Comparison of ENCODE assay signal across 9 cellular contexts in the genomic region with DNA sequence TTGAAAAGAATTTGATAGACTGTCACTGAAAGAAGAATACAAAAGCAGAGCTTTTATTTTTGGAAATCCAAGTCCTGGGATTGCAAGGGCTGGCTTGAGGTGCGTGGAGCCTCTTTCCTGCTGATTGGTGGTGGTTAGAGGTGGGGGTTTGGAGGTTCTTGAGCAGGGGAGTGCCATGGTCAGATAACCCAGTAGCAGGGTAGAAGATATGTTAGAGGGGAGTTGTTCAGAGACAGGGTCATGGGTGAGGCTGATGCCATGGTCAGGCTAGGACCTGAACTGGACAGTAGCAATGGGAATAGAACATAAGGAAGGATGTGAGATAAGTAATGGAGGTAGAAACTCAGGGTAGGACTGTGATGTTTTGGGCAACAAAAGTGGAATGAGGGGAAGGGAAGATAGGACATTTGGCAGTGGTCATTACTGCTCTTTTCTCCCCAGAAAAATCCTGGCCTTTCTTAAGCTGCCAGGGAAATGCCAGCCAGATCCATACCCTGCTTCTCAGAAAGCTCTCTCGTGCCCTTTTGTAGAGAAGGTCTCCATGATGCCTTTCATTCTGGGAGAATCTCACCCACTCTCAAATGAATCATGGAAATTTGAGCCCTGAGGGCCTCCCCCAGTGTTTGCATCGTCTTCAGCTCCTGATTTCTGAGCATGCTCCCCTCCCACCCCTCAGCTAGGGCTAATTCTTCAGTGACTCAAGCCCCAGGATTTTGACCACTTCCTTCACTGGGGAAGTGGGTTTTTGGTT. TPM values are rescaled to one million over a fixed set of nuclear protein-coding genes. Genes with fewer than 3 reads are reported as not detected.
DNase-seq lines count a peak whose midpoint lies in the region; ATAC-seq, FAIRE-seq and TF ChIP-seq lines count a peak whose summit lies in the region.
"Had no signal": no experiment of that assay in that cellular context is flagged by ENCODE, and none has a peak within 500 bp of the region (broad histone marks: within the 10 kb centered on the region; RNA-seq: fewer than 3 reads in every experiment).

No MANE protein-coding gene starts in this region.

- no peak overlapping the region for H2BK15ac ChIP-seq in H1 (ENCODE audit: low read length)

- H2AK5ac ChIP-seq in H1 (ENCODE audit: low read depth, low read length): no peak overlapping the region

- H3K23me2 ChIP-seq in H1 (ENCODE audit: low read depth, low read length): no peaks in the 10 kb centered on the region

- intact Hi-C loops in psoas muscle (cut with DNase I): loop anchor here in 1 of 2 donors (5.0 kb wide), 2 partner anchors 104 to 204 kb away; partner anchors contain the start of genes GSG1 and HEBP1

- peak; percentile 2 for DNase-seq in GDM1 (lab: John Stamatoyannopoulos, UW)
- peak; percentile 84 to 87 for DNase-seq in SJCRH30
- no peak for DNase-seq in H1 (ENCODE audit: low read depth in 1 of 2, low spot score in 2 of 2)
- no peak for DNase-seq in psoas muscle
- no peak for DNase-seq in NCI-H774 (lab: John Stamatoyannopoulos, UW)
- DNase-seq in NCI-H187 treated with DMSO at 0.1 percent for 48 hours (lab: John Stamatoyannopoulos, UW): no peak
- no peak for DNase-seq in NCI-H1436 treated with DMSO at 0.1 percent for 48 hours (lab: John Stamatoyannopoulos, UW)

- TF ChIP-seq CTCF in H1 (IDR thresholded peaks at IDR 0.05; ENCODE audit: control extremely low read depth in 1 of 3, insufficient read depth in 1 of 3, low read depth in 1 of 3, low read length in 3 of 3): no peak
- TF ChIP-seq CTCF in psoas muscle (IDR thresholded peaks at IDR 0.05): no peak

- peak overlapping the region; percentile 71; the same call in 1 of the 2 replicates for H2BK5ac ChIP-seq in H1 (ENCODE audit: low read depth, low read length)

- no peak overlapping the region for H3K9ac ChIP-seq in H1 (replicated peaks in 1 of 4; ENCODE audit: extremely low read depth in 1 of 4, low read depth in 3 of 4, low read length in 3 of 4)

- no peak overlapping the region for H3K4ac ChIP-seq in H1 (replicated peaks; ENCODE audit: insufficient read length, low read depth, low read length)

- no peak for TF ChIP-seq EP300 in H1 (IDR thresholded peaks at IDR 0.05; ENCODE audit: borderline replicate concordance in 1 of 2, low read depth in 2 of 2, low read length in 2 of 2)

- H2BK20ac ChIP-seq in H1 (ENCODE audit: low read length): no peak overlapping the region

- H3K27me3 ChIP-seq in SJCRH30 (no peaks in the 10 kb centered on the region), H1 (replicated peaks in 1 of 4; ENCODE audit: control insufficient read depth in 3 of 4, extremely low read depth in 1 of 4, insufficient read depth in 3 of 4, low read length in 3 of 4) (no peaks in the 10 kb centered on the region), psoas muscle (ENCODE audit: insufficient read depth in 3 of 3, low read length in 2 of 3) (peaks cover 0 to 4% (median 0%) of the 10 kb centered on the region in 3 donors)

- peaks cover 53% of the 10 kb centered on the region for H3K4me1 ChIP-seq in SJCRH30
- peaks cover 7 to 27% (median 14%) of the 10 kb centered on the region in 4 experiments for H3K4me1 ChIP-seq in H1 (replicated peaks in 1 of 4; ENCODE audit: control insufficient read depth in 3 of 4, insufficient read depth in 4 of 4, low read length in 3 of 4)
- peaks cover 19% of the 10 kb centered on the region for H3K4me1 ChIP-seq in psoas muscle

- H4K8ac ChIP-seq in H1 (ENCODE audit: extremely low read depth, insufficient read depth, low read length): no peak overlapping the region

- TF ChIP-seq POLR2A in H1 (IDR thresholded peaks at IDR 0.05; ENCODE audit: control extremely low read depth in 1 of 2, low read depth in 2 of 2, low read length in 2 of 2): no peak

- no peaks in the 10 kb centered on the region for H3K9me3 ChIP-seq in SJCRH30 (replicated peaks)
- H3K9me3 ChIP-seq in H1 (ENCODE audit: insufficient read depth in 2 of 2, low read depth in 1 of 2, low read length in 1 of 2): no peaks in the 10 kb centered on the region
- no peaks in the 10 kb centered on the region for H3K9me3 ChIP-seq in psoas muscle

- no peak for FAIRE-seq in H1 (lab: Jason Lieb, UNC)

- H3K27ac ChIP-seq in SJCRH30: peak overlapping the region; percentile 85
- H3K27ac ChIP-seq in H1 (ENCODE audit: low read depth, low read length): no peak overlapping the region
- H3K27ac ChIP-seq in psoas muscle: peak overlapping the region; percentile 42

- H2BK12ac ChIP-seq in H1 (ENCODE audit: low read depth, low read length): peak overlapping the region; percentile 62

- H2BK120ac ChIP-seq in H1 (replicated peaks; ENCODE audit: low read depth, low read length): peak overlapping the region; percentile 4

- no peak overlapping the region for H4K5ac ChIP-seq in H1 (ENCODE audit: insufficient read length, low read depth, low read length)

- H3K79me1 ChIP-seq in H1 (ENCODE audit: low read depth, low read length): no peaks in the 10 kb centered on the region

- no peak overlapping the region for H3K18ac ChIP-seq in H1 (ENCODE audit: extremely low read depth, low read length)

- no peaks in the 10 kb centered on the region for H3K79me2 ChIP-seq in H1 (ENCODE audit: control insufficient read depth in 1 of 2, insufficient read depth in 2 of 2, low read length in 2 of 2)

- CTCF ChIA-PET in H1 (lab: Charles Lee; ENCODE audit: partially characterized antibody): interaction anchor here (0.7 to 10.8 kb wide), 14 partner anchors 12 to 368 kb away, joined by 3 to 162 read pairs (median 4); partner anchors contain the start of gene GSG1

- TF ChIP-seq RAD21 in H1 (IDR thresholded peaks at IDR 0.05 in 1 of 2, conservative IDR thresholded peaks at IDR 0.05 in 1 of 2; ENCODE audit: low read depth in 2 of 2, low read length in 2 of 2): no peak

- H3K14ac ChIP-seq in H1 (ENCODE audit: insufficient read length): no peak overlapping the region

- H3K4me3 ChIP-seq in SJCRH30: no peak overlapping the region
- no peak overlapping the region for H3K4me3 ChIP-seq in H1 (ENCODE audit: extremely low read depth in 1 of 4, insufficient read depth in 2 of 4, low read depth in 3 of 4, low read length in 4 of 4)
- H3K4me3 ChIP-seq in psoas muscle: no peak overlapping the region
- H3K4me3 ChIP-seq: lung had no signal

- H4K20me1 ChIP-seq in H1 (replicated peaks in 1 of 2; ENCODE audit: control insufficient read depth in 1 of 2, insufficient read depth in 2 of 2, low read length in 2 of 2): no peaks in the 10 kb centered on the region

- H3K23ac ChIP-seq in H1 (ENCODE audit: insufficient read length): no peak overlapping the region

- no peaks in the 10 kb centered on the region for H3K36me3 ChIP-seq in SJCRH30
- H3K36me3 ChIP-seq in H1 (ENCODE audit: control insufficient read depth in 2 of 4, insufficient read depth in 4 of 4, low read length in 3 of 4): no peaks in the 10 kb centered on the region
- no peaks in the 10 kb centered on the region for H3K36me3 ChIP-seq in psoas muscle (ENCODE audit: insufficient read depth in 1 of 2, low read depth in 1 of 2)

- H3K56ac ChIP-seq in H1 (replicated peaks; ENCODE audit: insufficient read length, low read depth, low read length): no peak overlapping the region

- POLR2A ChIA-PET in H1 (lab: Charles Lee; ENCODE audit: partially characterized antibody): interaction anchor here (1.1 to 1.6 kb wide), 2 partner anchors 117 to 226 kb away, joined by 3 read pairs; no protein-coding TSS in a partner anchor

- WGBS in H1 (ENCODE audit: extremely low coverage in 1 of 2, insufficient coverage in 1 of 2, insufficient read length in 1 of 2, insufficient replicate concordance in 2 of 2, low coverage in 1 of 2, low lambda C conversion rate in 2 of 2, missing lambda C conversion rate in 1 of 2), 2 experiments: 68% methylated on average over 3 of the region's 3 CpGs; no CpG with 5 or more reads in 1 of the 2 experiments
- 45 to 57% (median 55%) methylated on average over 3 of the region's 3 CpGs for WGBS in psoas muscle, 3 donors

- peak in 3 of 4 donors; percentile 41 to 46 (median 43) for ATAC-seq in psoas muscle
- ATAC-seq in GM21717 (IDR thresholded peaks at IDR 0.05; ENCODE audit: unreplicated experiment): no peak

- H2AFZ ChIP-seq in H1 (ENCODE audit: low read length): peak overlapping the region; percentile 37; the same call in 1 of the 2 replicates

- H3K4me2 ChIP-seq in H1 (ENCODE audit: insufficient read depth in 1 of 2, low read depth in 2 of 2, low read length in 2 of 2): no peak overlapping the region

- no peak overlapping the region for H4K91ac ChIP-seq in H1 (replicated peaks; ENCODE audit: insufficient read length, low read length)

TF ChIP-seq in H1, 55 proteins besides CTCF, POLR2A, EP300 and RAD21:
- TF ChIP-seq PHF8 (conservative IDR thresholded peaks at IDR 0.05; ENCODE audit: low read depth, low read length): no peak
- TF ChIP-seq POU5F1 (IDR thresholded peaks at IDR 0.05; ENCODE audit: low read depth, low read length): no peak
- TF ChIP-seq CREB1 (IDR thresholded peaks at IDR 0.05): no peak
- no peak for TF ChIP-seq SP2 (IDR thresholded peaks at IDR 0.05; ENCODE audit: low read length)
- TF ChIP-seq YY1 (IDR thresholded peaks at IDR 0.05; ENCODE audit: low read depth, low read length): no peak
- TF ChIP-seq USF2 (IDR thresholded peaks at IDR 0.05; ENCODE audit: low read length): no peak

RNA-seq across cellular contexts. Expression of gene EMP1, which starts 9.5 kb away (rescaled TPM):
- total RNA-seq in SJCRH30 (2014; rRNA removed; shearing (Covaris generic)): 3.4 and 7.5 TPM in 2 replicates
- 0.57 and 0.65 TPM in 2 replicates for total RNA-seq in H1 (2021; fragmentation: NEBNext Ultra II Directional; extraction: Animal tissue kit (Norgen Biotek cat#: 25700))
- 0.17 and 0.53 TPM in 2 replicates for polyA plus RNA-seq in H1 (2011; rRNA removed)
- 0.21 TPM for polyA plus RNA-seq in H1 (2011; cell fraction: cytosol; rRNA removed)
- 0.94 TPM for polyA plus RNA-seq in H1 (2011; cell fraction: nucleus; rRNA removed)
- 0.25 to 0.76 TPM (median 0.59 TPM) in 4 replicates for polyA plus RNA-seq in H1 (2012, experiment 1 of 2)
- polyA plus RNA-seq in H1 (2012, experiment 2 of 2): 0.03 TPM
- 0.24 TPM for polyA plus RNA-seq in H1 (2013, experiment 1 of 2)
- polyA plus RNA-seq in H1 (2013, experiment 2 of 2): 0.46 TPM
- 1.3 and 1.4 TPM in 2 replicates for polyA minus RNA-seq in H1 (2011; rRNA and poly(A)+ RNA removed)
- polyA minus RNA-seq in H1 (2011; cell fraction: cytosol; rRNA and poly(A)+ RNA removed): 3.7 TPM
- polyA minus RNA-seq in H1 (2011; cell fraction: nucleus; rRNA and poly(A)+ RNA removed): 0.50 TPM
- total RNA-seq in psoas muscle: 100 to 1,000 TPM in 1 of 4 donors, 10 to 100 TPM in 3; 49.8 to 123 (median 74.1) TPM
- 10 to 100 TPM; 11.0 to 28.3 (median 14.4) TPM for polyA plus RNA-seq in psoas muscle

Comparison
In these comparisons a context has a peak if more than half of its experiments do, and no peak if none do; other contexts are left out.
1. DNase-seq: peak in GDM1 (single experiment) and SJCRH30 (2 of 2); none in H1 (0 of 2), psoas muscle (0 of 2), NCI-H774 (single experiment), NCI-H187 treated with DMSO at 0.1 percent for 48 hours (single experiment) and NCI-H1436 treated with DMSO at 0.1 percent for 48 hours (single experiment).